27 cellular contexts compared by ENCODE assay signal in the genomic region with DNA sequence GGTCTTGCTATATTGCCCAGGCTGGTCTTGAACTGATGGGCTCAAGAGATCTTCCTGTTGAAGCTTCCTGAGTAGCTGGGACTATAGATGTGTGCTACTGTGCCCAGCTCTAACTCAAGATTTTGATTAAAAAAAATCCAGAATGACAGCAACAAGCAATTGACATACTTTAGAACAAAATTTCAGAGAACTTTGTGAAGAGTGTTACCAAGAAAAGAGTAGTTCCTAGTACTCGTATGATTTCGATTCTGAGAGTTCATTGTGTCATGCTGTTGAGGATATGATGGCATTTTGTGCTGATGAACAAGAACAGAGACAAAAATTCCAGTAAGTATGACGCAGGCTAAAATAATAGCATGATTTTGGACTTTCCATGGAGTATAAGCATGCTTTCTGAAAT.
DNase-seq lines count a peak whose midpoint lies in the region; ATAC-seq, FAIRE-seq and TF ChIP-seq lines count a peak whose summit lies in the region.
"Had no signal": no experiment of that assay in that cellular context is flagged by ENCODE, and none has a peak within 500 bp of the region (broad histone marks: within the 10 kb centered on the region; RNA-seq: fewer than 3 reads in every experiment).

No MANE protein-coding gene starts in this region.

- H2BK12ac ChIP-seq in H1 (ENCODE audit: low read depth, low read length) = no peak overlapping the region

- H2BK5ac ChIP-seq in H1 (ENCODE audit: low read depth, low read length) = no peak overlapping the region

- H3K79me1 ChIP-seq in H1 (ENCODE audit: low read depth, low read length) = no peaks in the 10 kb centered on the region

- peaks cover 0 to 5% (median 1%) of the 10 kb centered on the region in 4 experiments; a peak in 1 of 7 replicates for H3K4me1 ChIP-seq in H1 (replicated peaks in 1 of 4; ENCODE audit: control insufficient read depth in 3 of 4, insufficient read depth in 4 of 4, low read length in 3 of 4)
- H3K4me1 ChIP-seq: Caco-2 had no signal

- H3K23ac ChIP-seq in H1 (ENCODE audit: insufficient read length) = no peak overlapping the region

- H3K79me2 ChIP-seq in H1 (ENCODE audit: control insufficient read depth in 1 of 2, insufficient read depth in 2 of 2, low read length in 2 of 2) = no peaks in the 10 kb centered on the region

- H3K27me3 Mint-ChIP-seq in activated T-cell treated with anti-CD3 and anti-CD28 coated beads, Interleukin-2, amount 50 U/mL, for 4 hours (ENCODE audit: low read depth) = no peaks in the 10 kb centered on the region
- H3K27me3 Mint-ChIP-seq in WTC11 (ENCODE audit: low read depth) = no peaks in the 10 kb centered on the region

- no peak overlapping the region for H2BK20ac ChIP-seq in H1 (ENCODE audit: low read length)

- no peak overlapping the region for H4K8ac ChIP-seq in H1 (ENCODE audit: extremely low read depth, insufficient read depth, low read length)

- no peaks in the 10 kb centered on the region for H3K9me3 ChIP-seq in H1 (ENCODE audit: insufficient read depth in 2 of 2, low read depth in 1 of 2, low read length in 1 of 2)
- H3K9me3 ChIP-seq: Caco-2, MG63 had no signal

- no peak overlapping the region for H3K4me2 ChIP-seq in H1 (ENCODE audit: insufficient read depth in 1 of 2, low read depth in 2 of 2, low read length in 2 of 2)

- H4K20me1 ChIP-seq in H1 (replicated peaks in 1 of 2; ENCODE audit: control insufficient read depth in 1 of 2, insufficient read depth in 2 of 2, low read length in 2 of 2) = no peaks in the 10 kb centered on the region

- TF ChIP-seq POLR2A in H1 (IDR thresholded peaks at IDR 0.05; ENCODE audit: control extremely low read depth in 1 of 2, low read depth in 2 of 2, low read length in 2 of 2) = no peak

- no peaks in the 10 kb centered on the region for H3K9me3 Mint-ChIP-seq in activated T-cell treated with anti-CD3 and anti-CD28 coated beads, Interleukin-2, amount 50 U/mL, for 4 hours
- no peaks in the 10 kb centered on the region for H3K9me3 Mint-ChIP-seq in WTC11
- H3K9me3 Mint-ChIP-seq: CD8-positive, alpha-beta T cell had no signal

- H3K27ac ChIP-seq in H1 (ENCODE audit: low read depth, low read length) = no peak overlapping the region; the same call in 1 of the 2 replicates
- H3K27ac ChIP-seq: RWPE1 had no signal

- no peak overlapping the region for H3K18ac ChIP-seq in H1 (ENCODE audit: extremely low read depth, low read length)

- peak; percentile 46 to 69 for ATAC-seq in activated T-cell treated with anti-CD3 and anti-CD28 coated beads, Interleukin-2, amount 50 U/mL, for 4 hours
- ATAC-seq in WTC11 (no peak), GM21576 (IDR thresholded peaks at IDR 0.05; ENCODE audit: unreplicated experiment) (no peak)
- ATAC-seq: CD8-positive, alpha-beta T cell; GM12878 had no signal

- peaks cover 26% of the 10 kb centered on the region for H3K36me3 Mint-ChIP-seq in activated T-cell treated with anti-CD3 and anti-CD28 coated beads, Interleukin-2, amount 50 U/mL, for 4 hours (ENCODE audit: insufficient read depth)
- peaks cover 18% of the 10 kb centered on the region for H3K36me3 Mint-ChIP-seq in WTC11

- WGBS in H1 (ENCODE audit: extremely low coverage in 1 of 2, insufficient coverage in 1 of 2, insufficient read length in 1 of 2, insufficient replicate concordance in 2 of 2, low coverage in 1 of 2, low lambda C conversion rate in 2 of 2, missing lambda C conversion rate in 1 of 2), 2 experiments = 91% methylated on average over 3 of the region's 3 CpGs; no CpG with 5 or more reads in 1 of the 2 experiments

- H3K27ac Mint-ChIP-seq in WTC11 = 0 out of 2 replicates have a peak overlapping the region, but pooled peaks have one; percentile 71
- H3K27ac Mint-ChIP-seq: CD8-positive, alpha-beta T cell had no signal

- TF ChIP-seq CTCF in WTC11 (IDR thresholded peaks at IDR 0.05) (no peak), H1 (IDR thresholded peaks at IDR 0.05; ENCODE audit: control extremely low read depth in 1 of 3, insufficient read depth in 1 of 3, low read depth in 1 of 3, low read length in 3 of 3) (no peak)

- H3K4me3 Mint-ChIP-seq in activated T-cell treated with anti-CD3 and anti-CD28 coated beads, Interleukin-2, amount 50 U/mL, for 4 hours = no peak overlapping the region
- no peak overlapping the region for H3K4me3 Mint-ChIP-seq in WTC11
- H3K4me3 Mint-ChIP-seq: CD8-positive, alpha-beta T cell had no signal

- CTCF ChIA-PET in WTC11 (lab: Charles Lee) = no interaction called here
- CTCF ChIA-PET in H1 (lab: Charles Lee; ENCODE audit: partially characterized antibody) = no interaction called here

- H2AK5ac ChIP-seq in H1 (ENCODE audit: low read depth, low read length) = no peak overlapping the region

- no peak overlapping the region for H3K4ac ChIP-seq in H1 (replicated peaks; ENCODE audit: insufficient read length, low read depth, low read length)

- no peak for TF ChIP-seq EP300 in H1 (IDR thresholded peaks at IDR 0.05; ENCODE audit: borderline replicate concordance in 1 of 2, low read depth in 2 of 2, low read length in 2 of 2)

- no peak overlapping the region for H4K91ac ChIP-seq in H1 (replicated peaks; ENCODE audit: insufficient read length, low read length)

- DNase-seq in activated T-cell treated with anti-CD3 and anti-CD28 coated beads, Interleukin-2, amount 50 U/mL, for 4 hours = no peak
- no peak for DNase-seq in activated T-cell treated with anti-CD3 and anti-CD28 coated beads for 4 hours
- DNase-seq in GM19239 (ENCODE audit: insufficient read length, low spot score) = no peak
- DNase-seq in WTC11 (ENCODE audit: low spot score) = no peak
- DNase-seq in H1 (ENCODE audit: low read depth in 1 of 2, low spot score in 2 of 2) = no peak
- no peak for DNase-seq in cerebellar nuclear complex (lab: John Stamatoyannopoulos, UW)
- DNase-seq: C1 segment of cervical spinal cord; Caco-2; CD8-positive, alpha-beta T cell; DMS 273 treated with DMSO at 0.1 percent for 48 hours; DMS79; EL; GDM1; IMR-90; KG1; MG63; NCI-H1105 treated with DMSO at 0.1 percent for 48 hours; NCI-H146; NCI-H1930; NCI-H2107; NCI-H446; NCI-H526 treated with DMSO at 0.1 percent for 48 hours; SHP77 had no signal

- no peak for TF ChIP-seq RAD21 in H1 (IDR thresholded peaks at IDR 0.05 in 1 of 2, conservative IDR thresholded peaks at IDR 0.05 in 1 of 2; ENCODE audit: low read depth in 2 of 2, low read length in 2 of 2)

- no peak overlapping the region for H4K5ac ChIP-seq in H1 (ENCODE audit: insufficient read length, low read depth, low read length)

- H3K14ac ChIP-seq in H1 (ENCODE audit: insufficient read length) = no peak overlapping the region

- no peak overlapping the region for H2AFZ ChIP-seq in H1 (ENCODE audit: low read length)

- H3K36me3 ChIP-seq in H1 (ENCODE audit: control insufficient read depth in 2 of 4, insufficient read depth in 4 of 4, low read length in 3 of 4) = peaks cover 0 to under 1% (median 0%) of the 10 kb centered on the region in 4 experiments; a peak in 1 of 8 replicates

- H3K4me3 ChIP-seq in H1 (ENCODE audit: extremely low read depth in 1 of 4, insufficient read depth in 2 of 4, low read depth in 3 of 4, low read length in 4 of 4) = no peak overlapping the region
- H3K4me3 ChIP-seq: GM12878, MG63 had no signal

- POLR2A ChIA-PET in WTC11 (lab: Charles Lee) = no interaction called here
- POLR2A ChIA-PET in H1 (lab: Charles Lee; ENCODE audit: partially characterized antibody) = no interaction called here

- FAIRE-seq in GM19239 (lab: Jason Lieb, UNC) (peak; percentile 48), H1 (lab: Jason Lieb, UNC) (peak; percentile 32)
- FAIRE-seq: GM12878, H54 had no signal

- no peak overlapping the region for H2BK120ac ChIP-seq in H1 (replicated peaks; ENCODE audit: low read depth, low read length)

- no peak overlapping the region for H2BK15ac ChIP-seq in H1 (ENCODE audit: low read length)

- H3K56ac ChIP-seq in H1 (replicated peaks; ENCODE audit: insufficient read length, low read depth, low read length) = no peak overlapping the region

- no peaks in the 10 kb centered on the region for H3K27me3 ChIP-seq in H1 (replicated peaks in 1 of 4; ENCODE audit: control insufficient read depth in 3 of 4, extremely low read depth in 1 of 4, insufficient read depth in 3 of 4, low read length in 3 of 4)
- H3K27me3 ChIP-seq: MG63 had no signal

- peaks cover 11% of the 10 kb centered on the region for H3K4me1 Mint-ChIP-seq in activated T-cell treated with anti-CD3 and anti-CD28 coated beads, Interleukin-2, amount 50 U/mL, for 4 hours (ENCODE audit: low read depth)
- peaks cover 31% of the 10 kb centered on the region for H3K4me1 Mint-ChIP-seq in WTC11

- H3K23me2 ChIP-seq in H1 (ENCODE audit: low read depth, low read length) = no peaks in the 10 kb centered on the region

- H3K9ac ChIP-seq in H1 (replicated peaks in 1 of 4; ENCODE audit: extremely low read depth in 1 of 4, low read depth in 3 of 4, low read length in 3 of 4) = no peak overlapping the region

TF ChIP-seq in WTC11, 78 proteins besides CTCF, POLR2A, EP300 and RAD21 (continues in another document):
- TF ChIP-seq ATF1 (CRISPR knock-in tag; IDR thresholded peaks at IDR 0.05) = no peak
- TF ChIP-seq TEAD4 (CRISPR knock-in tag; IDR thresholded peaks at IDR 0.05) = no peak

TF ChIP-seq in H1, 55 proteins besides CTCF, POLR2A, EP300 and RAD21:
- TF ChIP-seq CHD2 (IDR thresholded peaks at IDR 0.05; ENCODE audit: low read length) (no peak), SRF (IDR thresholded peaks at IDR 0.05; ENCODE audit: low read depth, low read length) (no peak), TCF12 (IDR thresholded peaks at IDR 0.05; ENCODE audit: low read depth, low read length) (no peak)
- TF ChIP-seq, protein P1, sequence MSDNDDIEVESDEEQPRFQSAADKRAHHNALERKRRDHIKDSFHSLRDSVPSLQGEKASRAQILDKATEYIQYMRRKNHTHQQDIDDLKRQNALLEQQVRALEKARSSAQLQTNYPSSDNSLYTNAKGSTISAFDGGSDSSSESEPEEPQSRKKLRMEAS (IDR thresholded peaks at IDR 0.05) = no peak
- TF ChIP-seq, protein P2, sequence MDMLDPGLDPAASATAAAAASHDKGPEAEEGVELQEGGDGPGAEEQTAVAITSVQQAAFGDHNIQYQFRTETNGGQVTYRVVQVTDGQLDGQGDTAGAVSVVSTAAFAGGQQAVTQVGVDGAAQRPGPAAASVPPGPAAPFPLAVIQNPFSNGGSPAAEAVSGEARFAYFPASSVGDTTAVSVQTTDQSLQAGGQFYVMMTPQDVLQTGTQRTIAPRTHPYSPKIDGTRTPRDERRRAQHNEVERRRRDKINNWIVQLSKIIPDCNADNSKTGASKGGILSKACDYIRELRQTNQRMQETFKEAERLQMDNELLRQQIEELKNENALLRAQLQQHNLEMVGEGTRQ (IDR thresholded peaks at IDR 0.05; ENCODE audit: low read length) = no peak

Comparison
In these comparisons a context has a peak if more than half of its experiments do, and no peak if none do; other contexts are left out.
1. ATAC-seq: peak in activated T-cell treated with anti-CD3 and anti-CD28 coated beads, Interleukin-2, amount 50 U/mL, for 4 hours (2 of 2); none in WTC11 (single experiment) and GM21576 (single experiment).